ENCODE assay signal across 21 cellular contexts in genomic region chr5:147876141-147876540, GRCh38. TPM values are rescaled to one million over a fixed set of nuclear protein-coding genes. Genes with fewer than 3 reads are reported as not detected.
A peak's percentile ranks its signal among the peaks of the same experiment; 100 is the strongest.
DNase-seq lines count a peak whose midpoint lies in the region; ATAC-seq and TF ChIP-seq lines count a peak whose summit lies in the region.
"Had no signal": no experiment of that assay in that cellular context is flagged by ENCODE, and none has a peak within 500 bp of the region (broad histone marks: within the 10 kb centered on the region; RNA-seq: fewer than 3 reads in every experiment).

No MANE protein-coding gene starts in this region.

- DNase-seq in H9 = no peak
- DNase-seq in PC-3 = no peak
- no peak for DNase-seq in mesendoderm
- no peak for DNase-seq in kidney tubule cell (ENCODE audit: low spot score)
- no peak for DNase-seq in right lobe of liver
- no peak for DNase-seq in dedifferentiated amniotic fluid mesenchymal stem cell (ENCODE audit: extremely low spot score)
- DNase-seq: 8988T; CD4-positive, alpha-beta memory T cell; DMS153; DMS79; GDM1; GOT3; IMR-90 had no signal

- peaks cover 14% of the 10 kb centered on the region for H3K4me1 ChIP-seq in H9 (ENCODE audit: insufficient read depth, low read length)
- peaks cover 16% of the 10 kb centered on the region for H3K4me1 ChIP-seq in PC-3 (ENCODE audit: insufficient read depth, low read length)
- peaks cover 3% of the 10 kb centered on the region for H3K4me1 ChIP-seq in mesendoderm (ENCODE audit: control insufficient read depth, low read depth, low read length)
- no peaks in the 10 kb centered on the region for H3K4me1 ChIP-seq in right lobe of liver
- H3K4me1 ChIP-seq: BLaER1 had no signal

- CTCF ChIA-PET in PC-3 (lab: Charles Lee) = interaction anchor here (0.6 kb wide), 1 partner anchor 186 kb away, joined by 3 read pairs; no protein-coding TSS in a partner anchor

- H3K23ac ChIP-seq in H9 (ENCODE audit: insufficient read length, low read depth, low read length) (no peak overlapping the region), mesendoderm (ENCODE audit: low read length) (peak overlapping the region; percentile 0)

- H2BK12ac ChIP-seq in H9 (ENCODE audit: insufficient read length, low read depth, low read length) = no peak overlapping the region

- no peaks in the 10 kb centered on the region for H3K27me3 ChIP-seq in H9 (ENCODE audit: insufficient read depth, low read length)
- no peaks in the 10 kb centered on the region for H3K27me3 ChIP-seq in PC-3 (ENCODE audit: low read length)
- no peaks in the 10 kb centered on the region for H3K27me3 ChIP-seq in mesendoderm (ENCODE audit: insufficient read depth, low read length, poor library complexity)
- no peaks in the 10 kb centered on the region for H3K27me3 ChIP-seq in right lobe of liver
- H3K27me3 ChIP-seq: BLaER1 had no signal

- H3K9ac ChIP-seq in H9 (ENCODE audit: extremely low read depth, insufficient read length, low read length) (no peak overlapping the region), PC-3 (ENCODE audit: low read length) (no peak overlapping the region), mesendoderm (ENCODE audit: low read length) (no peak overlapping the region)
- H3K9ac ChIP-seq: BLaER1 had no signal

- no peak overlapping the region for H3K18ac ChIP-seq in H9 (ENCODE audit: insufficient read length, low read depth, low read length)
- H3K18ac ChIP-seq in mesendoderm (ENCODE audit: low read length) = no peak overlapping the region

- peaks cover 16% of the 10 kb centered on the region; the same call in 1 of the 2 replicates for H3K79me2 ChIP-seq in H9 (ENCODE audit: insufficient read depth, low read length)
- H3K79me2 ChIP-seq in PC-3 (ENCODE audit: low read length) = no peaks in the 10 kb centered on the region
- H3K79me2 ChIP-seq in mesendoderm (ENCODE audit: control insufficient read depth, insufficient read depth, low read length) = peaks cover 16% of the 10 kb centered on the region

- H4K5ac ChIP-seq in H9 (ENCODE audit: insufficient read length, low read depth, low read length) = no peak overlapping the region
- H4K5ac ChIP-seq in mesendoderm (ENCODE audit: low read length) = no peak overlapping the region

- no peak overlapping the region for H4K8ac ChIP-seq in H9 (replicated peaks; ENCODE audit: insufficient read length, low read depth, low read length)
- no peak overlapping the region for H4K8ac ChIP-seq in mesendoderm (ENCODE audit: low read depth, low read length)

- peaks cover 5% of the 10 kb centered on the region; the same call in 1 of the 2 replicates for H3K27me3 Mint-ChIP-seq in H9 (ENCODE audit: low read depth)

- no peak overlapping the region for H2BK20ac ChIP-seq in H9 (ENCODE audit: low read depth, low read length, poor library complexity, severe bottlenecking)

- H2BK15ac ChIP-seq in H9 (ENCODE audit: low read depth, low read length) = no peak overlapping the region
- H2BK15ac ChIP-seq in mesendoderm (replicated peaks; ENCODE audit: low read depth) = no peak overlapping the region

- H3K36me3 ChIP-seq in PC-3 (ENCODE audit: low read depth, low read length) (peaks cover 10% of the 10 kb centered on the region; the same call in 1 of the 2 replicates), mesendoderm (ENCODE audit: control insufficient read depth, insufficient read depth, low read length) (no peaks in the 10 kb centered on the region), right lobe of liver (no peaks in the 10 kb centered on the region)
- H3K36me3 ChIP-seq: BLaER1, HAP-1 had no signal

- no peak overlapping the region for H2BK5ac ChIP-seq in H9 (ENCODE audit: insufficient read length, low read length)
- H2BK5ac ChIP-seq in mesendoderm (ENCODE audit: low read length) = no peak overlapping the region

- H2BK120ac ChIP-seq in H9 (ENCODE audit: low read depth, low read length, poor library complexity, severe bottlenecking) (no peak overlapping the region), mesendoderm (ENCODE audit: low read depth, low read length) (no peak overlapping the region)

- no peak for TF ChIP-seq POLR2A in right lobe of liver (IDR thresholded peaks at IDR 0.05)

- H4K20me1 ChIP-seq in H9 (ENCODE audit: control insufficient read depth, insufficient read depth, insufficient read length) (no peaks in the 10 kb centered on the region), PC-3 (ENCODE audit: low read length) (no peaks in the 10 kb centered on the region)
- H4K20me1 ChIP-seq: BLaER1 had no signal

- no peak overlapping the region for H3K4me3 ChIP-seq in PC-3 (ENCODE audit: low read length)
- H3K4me3 ChIP-seq in mesendoderm (ENCODE audit: low read length) = no peak overlapping the region
- H3K4me3 ChIP-seq in right lobe of liver = no peak overlapping the region
- H3K4me3 ChIP-seq: BLaER1, HAP-1, K562 had no signal

- H3K14ac ChIP-seq in H9 (ENCODE audit: insufficient read depth, low read length) = no peak overlapping the region

- H3K36me3 Mint-ChIP-seq in H9 (ENCODE audit: insufficient read depth in 1 of 3, low read depth in 3 of 3) = peaks cover 8 to 56% (median 16%) of the 10 kb centered on the region in 3 experiments
- H3K36me3 Mint-ChIP-seq: CD4-positive, alpha-beta memory T cell had no signal

- H3K27ac Mint-ChIP-seq in H9 = peak overlapping the region; percentile 40 to 91 (median 56); a peak in 3 of 7 replicates
- H3K27ac Mint-ChIP-seq: CD14-positive monocyte; CD4-positive, alpha-beta memory T cell had no signal

- intact Hi-C loops in PC-3 (cut with micrococcal nuclease) = no loop called here
- intact Hi-C loops in right lobe of liver (cut with DNase I) = no loop called here

- H4K91ac ChIP-seq in H9 (ENCODE audit: insufficient read length, low read depth, low read length) = no peak overlapping the region

- TF ChIP-seq CTCF in H9 (conservative IDR thresholded peaks at IDR 0.05) (no peak), PC-3 (conservative IDR thresholded peaks at IDR 0.05; ENCODE audit: low read depth, low read length) (no peak), right lobe of liver (IDR thresholded peaks at IDR 0.05) (no peak)

- BruUV-seq in PC-3 (replicated peaks; lab: Mats Ljungman, UMichigan) = no TSS peak

- no peak overlapping the region for H3T11ph ChIP-seq in H9 (ENCODE audit: low read length)

- H3F3A ChIP-seq in PC-3 (ENCODE audit: low read length, unreplicated experiment) = no peaks in the 10 kb centered on the region

- H3K4ac ChIP-seq in H9 (ENCODE audit: low read depth, low read length) (no peak overlapping the region), mesendoderm (ENCODE audit: low read depth, low read length) (no peak overlapping the region)

- no peaks in the 10 kb centered on the region for H3K9me3 ChIP-seq in H9 (ENCODE audit: control insufficient read depth, low read depth, low read length)
- no peaks in the 10 kb centered on the region for H3K9me3 ChIP-seq in PC-3 (ENCODE audit: low read length)
- no peaks in the 10 kb centered on the region for H3K9me3 ChIP-seq in right lobe of liver
- H3K9me3 ChIP-seq: BLaER1 had no signal

- peaks cover 0 to 4% of the 10 kb centered on the region in 2 experiments; a peak in 2 of 5 replicates for H3K9me3 Mint-ChIP-seq in H9

- no peak overlapping the region for H3K4me2 ChIP-seq in H9 (ENCODE audit: insufficient read depth, insufficient read length, low read length)
- H3K4me2 ChIP-seq in PC-3 (ENCODE audit: low read length) = no peak overlapping the region
- no peak overlapping the region for H3K4me2 ChIP-seq in mesendoderm (ENCODE audit: low read length)
- H3K4me2 ChIP-seq: BLaER1 had no signal

- H3K79me1 ChIP-seq in H9 (ENCODE audit: insufficient read depth, low read depth, low read length, poor library complexity, severe bottlenecking) (peaks cover 3% of the 10 kb centered on the region), mesendoderm (ENCODE audit: low read length) (no peaks in the 10 kb centered on the region)

- peaks cover 46 to 60% of the 10 kb centered on the region in 2 experiments for H3K4me1 Mint-ChIP-seq in H9
- H3K4me1 Mint-ChIP-seq: CD4-positive, alpha-beta memory T cell had no signal

- no peak overlapping the region for H3K4me3 Mint-ChIP-seq in H9
- H3K4me3 Mint-ChIP-seq: CD14-positive monocyte; CD4-positive, alpha-beta memory T cell had no signal

- no peak overlapping the region for H2AK5ac ChIP-seq in H9 (ENCODE audit: insufficient read length, low read length)
- H2AK5ac ChIP-seq in mesendoderm (ENCODE audit: low read length) = no peak overlapping the region

- H2AFZ ChIP-seq in H9 (ENCODE audit: low read length) (no peak overlapping the region), PC-3 (ENCODE audit: low read length) (no peak overlapping the region)

- H3K27ac ChIP-seq in H9 (ENCODE audit: insufficient read length, low read depth, low read length) = no peak overlapping the region
- H3K27ac ChIP-seq in PC-3 (ENCODE audit: low read length) = peak overlapping the region; percentile 18
- no peak overlapping the region for H3K27ac ChIP-seq in mesendoderm (ENCODE audit: low read depth, low read length)
- no peak overlapping the region for H3K27ac ChIP-seq in right lobe of liver
- H3K27ac ChIP-seq: BLaER1 had no signal

- H3K56ac ChIP-seq in H9 (ENCODE audit: insufficient read length, low read depth, low read length) (no peak overlapping the region), mesendoderm (ENCODE audit: low read length) (no peak overlapping the region)

- POLR2A ChIA-PET in PC-3 (lab: Charles Lee; ENCODE audit: unreplicated experiment) = no interaction called here

- no peaks in the 10 kb centered on the region for H3K9me2 ChIP-seq in PC-3 (replicated peaks; ENCODE audit: low read length)

- ATAC-seq in PC-3 (no peak), HG02678 (IDR thresholded peaks at IDR 0.05; ENCODE audit: unreplicated experiment) (no peak), right lobe of liver (no peak)
- ATAC-seq: K562 had no signal

- no peaks in the 10 kb centered on the region for H3K23me2 ChIP-seq in H9 (ENCODE audit: insufficient read length, low read depth, low read length, poor library complexity, severe bottlenecking)

RNA-seq across cellular contexts. Expression of gene SCGB3A2, which starts 2.4 kb away (rescaled TPM):
- total RNA-seq in H9 (2021) = 62.5 and 66.0 TPM in 2 replicates
- total RNA-seq in PC-3 (2014; rRNA removed) = 0.51 TPM in 1 of 2 replicates, not detected in the other
- 98.9 TPM for polyA plus RNA-seq in mesendoderm (2013, experiment 1 of 2)
- polyA plus RNA-seq in mesendoderm (2013, experiment 2 of 2) = 96.1 TPM
- total RNA-seq in right lobe of liver = not detected
- total RNA-seq: A673; CD4-positive, alpha-beta memory T cell; Daoy; IMR-90 had no signal
- polyA plus RNA-seq: AG04450; CD4-positive, alpha-beta memory T cell; IMR-90; K562 had no signal

RNA-seq across cellular contexts. Expression of gene C5orf46, which starts 30.2 kb away (rescaled TPM):
- not detected in 2 replicates for total RNA-seq in H9 (2021)
- 59.9 and 78.7 TPM in 2 replicates for total RNA-seq in PC-3 (2014; rRNA removed)
- not detected for polyA plus RNA-seq in mesendoderm (2013, experiment 1 of 2)
- not detected for polyA plus RNA-seq in mesendoderm (2013, experiment 2 of 2)
- total RNA-seq in right lobe of liver = under 1 TPM in 1 of 6 experiments, not detected in 5; 0.84 TPM
- total RNA-seq: A673; CD4-positive, alpha-beta memory T cell; IMR-90; K562 had no signal
- polyA plus RNA-seq: AG04450; CD14-positive monocyte; CD4-positive, alpha-beta memory T cell; K562 had no signal

RNA-seq across cellular contexts. Expression of gene SPINK1, which starts 44.7 kb away (rescaled TPM):
- total RNA-seq in H9 (2021) (2.0 and 3.1 TPM in 2 replicates), PC-3 (2014; rRNA removed) (not detected in 2 replicates), right lobe of liver (100 to 1,000 TPM in 3 of 6 experiments, 10 to 100 TPM in 3; 11.9 to 823 (median 161) TPM)
- polyA plus RNA-seq in mesendoderm (2013, experiment 1 of 2) = 1.2 TPM
- 3.0 TPM for polyA plus RNA-seq in mesendoderm (2013, experiment 2 of 2)
- total RNA-seq: A673; CD4-positive, alpha-beta memory T cell; IMR-90 had no signal
- polyA plus RNA-seq: AG04450; CD14-positive monocyte; CD4-positive, alpha-beta memory T cell; IMR-90 had no signal

Comparison
In these comparisons a context has a peak if more than half of its experiments do, and no peak if none do; other contexts are left out.
1. RNA of gene SCGB3A2, which starts 2.4 kb away (total RNA-seq): 62.5 to 66.0 TPM in H9; 0.51 TPM in PC-3 and not detected in right lobe of liver; every median in the first group is over 10 times any median in the second.
2. RNA of gene C5orf46, which starts 30.2 kb away (total RNA-seq): 59.9 to 78.7 TPM in PC-3; 0.84 TPM in right lobe of liver and not detected in H9; every median in the first group is over 10 times any median in the second.